In genomic region chr22:40044870-40045834, GRCh38 we compare ENCODE assay signal across 2 cellular contexts.
A peak's percentile ranks its signal among the peaks of the same experiment; 100 is the strongest.
TF ChIP-seq lines count a peak whose summit lies in the region.

No MANE protein-coding gene starts in this region.

TF ChIP-seq in Ishikawa, 13 proteins besides CTCF, POLR2A, EP300 and RAD21 (continued from another document):
- TF ChIP-seq TEAD4 (IDR thresholded peaks at IDR 0.05) (0 out of 2 replicates have a peak, but pooled peaks have one; percentile 16), ZBTB7A (IDR thresholded peaks at IDR 0.05; ENCODE audit: low read depth) (no peak), MAX (IDR thresholded peaks at IDR 0.05) (peak; percentile 52; the same call in 1 of the 2 replicates), CEBPB (IDR thresholded peaks at IDR 0.05) (no peak), USF1 (IDR thresholded peaks at IDR 0.05) (no peak), CREB1 (IDR thresholded peaks at IDR 0.05; ENCODE audit: low read depth) (no peak)

TF ChIP-seq in HepG2, 621 proteins besides CTCF, POLR2A, EP300 and RAD21 (continued from another document and continues in another):
- TF ChIP-seq MAFK (conservative IDR thresholded peaks at IDR 0.05 in 1 of 2, IDR thresholded peaks at IDR 0.05 in 1 of 2; ENCODE audit: low read length in 2 of 2) (no peak), SMC3 (IDR thresholded peaks at IDR 0.05; ENCODE audit: low read length) (no peak), ZBTB2 (CRISPR knock-in tag; IDR thresholded peaks at IDR 0.05; ENCODE audit: low read depth) (peak; percentile 62; the same call in 1 of the 2 replicates), ZMAT5 (CRISPR knock-in tag; IDR thresholded peaks at IDR 0.05; ENCODE audit: borderline replicate concordance, low read depth) (no peak), NFYC (CRISPR knock-in tag; IDR thresholded peaks at IDR 0.05) (peak; percentile 49; the same call in 1 of the 2 replicates), GMEB2 (CRISPR knock-in tag; IDR thresholded peaks at IDR 0.05; ENCODE audit: low read depth) (no peak), GABPA (IDR thresholded peaks at IDR 0.05; ENCODE audit: low read depth, low read length) (peak; percentile 71), GABPA (CRISPR knock-in tag; IDR thresholded peaks at IDR 0.05; ENCODE audit: low read depth) (peak; percentile 65), ELF1 (CRISPR knock-in tag; IDR thresholded peaks at IDR 0.05) (0 out of 2 replicates have a peak, but pooled peaks have one; percentile 24), POLR2G (IDR thresholded peaks at IDR 0.05; ENCODE audit: low read depth, low read length) (peak; percentile 50; the same call in 1 of the 2 replicates), ZNF382 (CRISPR knock-in tag; IDR thresholded peaks at IDR 0.05; ENCODE audit: borderline replicate concordance) (no peak), HOXA3 (CRISPR knock-in tag; IDR thresholded peaks at IDR 0.05) (peak; percentile 54), ZNF879 (CRISPR knock-in tag; IDR thresholded peaks at IDR 0.05) (no peak), PRPF4 (IDR thresholded peaks at IDR 0.05; ENCODE audit: low read depth, low read length, poor library complexity, severe bottlenecking) (no peak), SNAPC2 (CRISPR knock-in tag; IDR thresholded peaks at IDR 0.05) (no peak), MYC (CRISPR knock-in tag; IDR thresholded peaks at IDR 0.05; ENCODE audit: borderline replicate concordance) (peak; percentile 42; the same call in 1 of the 2 replicates), MTA1 (CRISPR knock-in tag; IDR thresholded peaks at IDR 0.05; ENCODE audit: borderline replicate concordance) (peak; percentile 6; the same call in 1 of the 2 replicates), NFE2L2 (IDR thresholded peaks at IDR 0.05; ENCODE audit: low read length) (no peak), TARDBP (CRISPR knock-in tag; IDR thresholded peaks at IDR 0.05) (no peak), CREB1 (IDR thresholded peaks at IDR 0.05) (no peak), CREB1 (CRISPR knock-in tag; IDR thresholded peaks at IDR 0.05) (no peak), ARID2 (CRISPR knock-in tag; IDR thresholded peaks at IDR 0.05; ENCODE audit: borderline replicate concordance) (no peak), DBP (CRISPR knock-in tag; IDR thresholded peaks at IDR 0.05; ENCODE audit: not compliant biosample characterization) (no peak), HNF4G (IDR thresholded peaks at IDR 0.05; ENCODE audit: borderline replicate concordance, low read depth, low read length) (no peak), HNF4G (CRISPR knock-in tag; IDR thresholded peaks at IDR 0.05; ENCODE audit: borderline replicate concordance, low read depth) (no peak), ZNF431 (CRISPR knock-in tag; IDR thresholded peaks at IDR 0.05; ENCODE audit: borderline replicate concordance, low read depth) (no peak), POGK (CRISPR knock-in tag; conservative IDR thresholded peaks at IDR 0.05) (no peak), ZNF282 (IDR thresholded peaks at IDR 0.05; ENCODE audit: partially characterized antibody) (no peak), KDM4B (CRISPR knock-in tag; IDR thresholded peaks at IDR 0.05) (no peak), FOSL2 (CRISPR knock-in tag; IDR thresholded peaks at IDR 0.05) (peak; percentile 40; the same call in 1 of the 2 replicates), FOXM1 (CRISPR knock-in tag; IDR thresholded peaks at IDR 0.05) (no peak), CAMTA2 (CRISPR knock-in tag; IDR thresholded peaks at IDR 0.05; ENCODE audit: borderline replicate concordance) (no peak), ZBTB42 (CRISPR knock-in tag; IDR thresholded peaks at IDR 0.05) (no peak), ZNF354B (CRISPR knock-in tag; IDR thresholded peaks at IDR 0.05) (no peak), DMAP1 (CRISPR knock-in tag; IDR thresholded peaks at IDR 0.05) (no peak; the same call in none of the 2 replicates), MLX (CRISPR knock-in tag; IDR thresholded peaks at IDR 0.05) (no peak), ESRRA (CRISPR knock-in tag; IDR thresholded peaks at IDR 0.05; ENCODE audit: low read depth) (no peak), ZNF777 (CRISPR knock-in tag; IDR thresholded peaks at IDR 0.05) (peak; percentile 96), YY1 (IDR thresholded peaks at IDR 0.05; ENCODE audit: insufficient read depth, insufficient replicate concordance, low read depth, low read length) (peak; percentile 35), ZFP1 (CRISPR knock-in tag; IDR thresholded peaks at IDR 0.05) (no peak), HHEX (CRISPR knock-in tag; IDR thresholded peaks at IDR 0.05) (no peak), NFAT5 (CRISPR knock-in tag; IDR thresholded peaks at IDR 0.05) (no peak), PAXIP1 (CRISPR knock-in tag; conservative IDR thresholded peaks at IDR 0.05) (no peak), GMEB1 (CRISPR knock-in tag; IDR thresholded peaks at IDR 0.05; ENCODE audit: borderline replicate concordance) (no peak), THAP8 (CRISPR knock-in tag; IDR thresholded peaks at IDR 0.05; ENCODE audit: borderline replicate concordance) (no peak), ZNF207 (IDR thresholded peaks at IDR 0.05; ENCODE audit: borderline replicate concordance) (no peak), FIP1L1 (IDR thresholded peaks at IDR 0.05; ENCODE audit: borderline replicate concordance, insufficient read depth, low read depth, low read length) (no peak), BRD4 (CRISPR knock-in tag; IDR thresholded peaks at IDR 0.05) (no peak)
